1 cellular context compared by ENCODE assay signal in genomic region chr21:24955275-24955961, GRCh38.
TF ChIP-seq lines count a peak whose summit lies in the region.

No MANE protein-coding gene starts in this region.

TF ChIP-seq in GM12878, 131 proteins besides CTCF, POLR2A, EP300 and RAD21 (continued from another document):
- TF ChIP-seq ATF2 (IDR thresholded peaks at IDR 0.05; ENCODE audit: low read length) (peak; percentile 56; the same call in 1 of the 2 replicates), ZNF24 (IDR thresholded peaks at IDR 0.05) (no peak), DPF2 (IDR thresholded peaks at IDR 0.05) (peak; percentile 54; the same call in 1 of the 2 replicates), SUZ12 (IDR thresholded peaks at IDR 0.05; ENCODE audit: unreplicated experiment) (no peak), CHD4 (IDR thresholded peaks at IDR 0.05) (no peak), JUND (IDR thresholded peaks at IDR 0.05; ENCODE audit: low read depth, low read length) (no peak), NR2F1 (conservative IDR thresholded peaks at IDR 0.05) (peak; percentile 72), TCF12 (IDR thresholded peaks at IDR 0.05; ENCODE audit: low read depth, low read length) (0 out of 2 replicates have a peak, but pooled peaks have one; percentile 21), ZNF217 (IDR thresholded peaks at IDR 0.05) (peak; percentile 71; the same call in 1 of the 2 replicates)
- TF ChIP-seq, protein P1, sequence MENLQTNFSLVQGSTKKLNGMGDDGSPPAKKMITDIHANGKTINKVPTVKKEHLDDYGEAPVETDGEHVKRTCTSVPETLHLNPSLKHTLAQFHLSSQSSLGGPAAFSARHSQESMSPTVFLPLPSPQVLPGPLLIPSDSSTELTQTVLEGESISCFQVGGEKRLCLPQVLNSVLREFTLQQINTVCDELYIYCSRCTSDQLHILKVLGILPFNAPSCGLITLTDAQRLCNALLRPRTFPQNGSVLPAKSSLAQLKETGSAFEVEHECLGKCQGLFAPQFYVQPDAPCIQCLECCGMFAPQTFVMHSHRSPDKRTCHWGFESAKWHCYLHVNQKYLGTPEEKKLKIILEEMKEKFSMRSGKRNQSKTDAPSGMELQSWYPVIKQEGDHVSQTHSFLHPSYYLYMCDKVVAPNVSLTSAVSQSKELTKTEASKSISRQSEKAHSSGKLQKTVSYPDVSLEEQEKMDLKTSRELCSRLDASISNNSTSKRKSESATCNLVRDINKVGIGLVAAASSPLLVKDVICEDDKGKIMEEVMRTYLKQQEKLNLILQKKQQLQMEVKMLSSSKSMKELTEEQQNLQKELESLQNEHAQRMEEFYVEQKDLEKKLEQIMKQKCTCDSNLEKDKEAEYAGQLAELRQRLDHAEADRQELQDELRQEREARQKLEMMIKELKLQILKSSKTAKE (IDR thresholded peaks at IDR 0.05; ENCODE audit: low read depth, poor library complexity, severe bottlenecking): peak; percentile 29
- TF ChIP-seq, protein P2, sequence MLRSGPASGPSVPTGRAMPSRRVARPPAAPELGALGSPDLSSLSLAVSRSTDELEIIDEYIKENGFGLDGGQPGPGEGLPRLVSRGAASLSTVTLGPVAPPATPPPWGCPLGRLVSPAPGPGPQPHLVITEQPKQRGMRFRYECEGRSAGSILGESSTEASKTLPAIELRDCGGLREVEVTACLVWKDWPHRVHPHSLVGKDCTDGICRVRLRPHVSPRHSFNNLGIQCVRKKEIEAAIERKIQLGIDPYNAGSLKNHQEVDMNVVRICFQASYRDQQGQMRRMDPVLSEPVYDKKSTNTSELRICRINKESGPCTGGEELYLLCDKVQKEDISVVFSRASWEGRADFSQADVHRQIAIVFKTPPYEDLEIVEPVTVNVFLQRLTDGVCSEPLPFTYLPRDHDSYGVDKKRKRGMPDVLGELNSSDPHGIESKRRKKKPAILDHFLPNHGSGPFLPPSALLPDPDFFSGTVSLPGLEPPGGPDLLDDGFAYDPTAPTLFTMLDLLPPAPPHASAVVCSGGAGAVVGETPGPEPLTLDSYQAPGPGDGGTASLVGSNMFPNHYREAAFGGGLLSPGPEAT (IDR thresholded peaks at IDR 0.05; ENCODE audit: low read depth): peak; percentile 48; the same call in 1 of the 2 replicates
